In genomic region chr1:120723358-120723714, GRCh38 we compare ENCODE assay signal across 8 cellular contexts. TPM values are rescaled to one million over a fixed set of nuclear protein-coding genes. Genes with fewer than 3 reads are reported as not detected.
DNase-seq lines count a peak whose midpoint lies in the region; ATAC-seq and TF ChIP-seq lines count a peak whose summit lies in the region.
"Not testable (repeated sequence)": the region's sequence is repeated elsewhere in the genome, so short reads cannot be mapped to it uniquely, and the experiment has no call there.

No MANE protein-coding gene starts in this region.

- not testable (repeated sequence) for H3K9me3 Mint-ChIP-seq in activated CD4-positive, alpha-beta memory T cell treated with anti-CD3 and anti-CD28 coated beads for 36 hours; mesothelial cell of epicardium; type B pancreatic cell

- not testable (repeated sequence) for H3K9me3 ChIP-seq in DND-41 (ENCODE audit: insufficient read depth, low read length, severe bottlenecking); OCI-LY7 (ENCODE audit: low read length); body of pancreas; heart left ventricle; osteoblast (ENCODE audit: low read depth, low read length)

- not testable (repeated sequence) for H3K4me1 Mint-ChIP-seq in activated CD4-positive, alpha-beta memory T cell treated with anti-CD3 and anti-CD28 coated beads for 36 hours (ENCODE audit: low read depth); mesothelial cell of epicardium; type B pancreatic cell (ENCODE audit: unreplicated experiment)

- H3K4me1 ChIP-seq in DND-41 (ENCODE audit: insufficient read depth, low read length); OCI-LY7 (ENCODE audit: insufficient read depth, low read length, poor library complexity, severe bottlenecking); body of pancreas; heart left ventricle; osteoblast (ENCODE audit: insufficient read depth, low read length): not testable (repeated sequence)

- not testable (repeated sequence) for H3K27ac Mint-ChIP-seq in activated CD4-positive, alpha-beta memory T cell treated with anti-CD3 and anti-CD28 coated beads for 36 hours; mesothelial cell of epicardium; type B pancreatic cell

- H3K27me3 ChIP-seq in DND-41 (ENCODE audit: insufficient read depth, low read length, poor library complexity); body of pancreas; heart left ventricle; osteoblast (ENCODE audit: insufficient read depth, low read length): not testable (repeated sequence)

- not testable (repeated sequence) for TF ChIP-seq CTCF in DND-41 (IDR thresholded peaks at IDR 0.05; ENCODE audit: borderline replicate concordance, extremely low read depth, low read length, poor library complexity, severe bottlenecking); OCI-LY7 (conservative IDR thresholded peaks at IDR 0.05; ENCODE audit: low read length); body of pancreas (IDR thresholded peaks at IDR 0.05); heart left ventricle (IDR thresholded peaks at IDR 0.05); mesothelial cell of epicardium (IDR thresholded peaks at IDR 0.05; ENCODE audit: unreplicated experiment); osteoblast (IDR thresholded peaks at IDR 0.05; ENCODE audit: extremely low read depth, low read depth, low read length); type B pancreatic cell (conservative IDR thresholded peaks at IDR 0.05)

- TF ChIP-seq POLR2A in body of pancreas (IDR thresholded peaks at IDR 0.05); heart left ventricle (IDR thresholded peaks at IDR 0.05): not testable (repeated sequence)

- H3K4me3 Mint-ChIP-seq in activated CD4-positive, alpha-beta memory T cell treated with anti-CD3 and anti-CD28 coated beads for 36 hours = peak overlapping the region; percentile 70
- peak overlapping the region; percentile 66 for H3K4me3 Mint-ChIP-seq in mesothelial cell of epicardium
- H3K4me3 Mint-ChIP-seq in type B pancreatic cell = peak overlapping the region; percentile 68

- not testable (repeated sequence) for H3K9me2 ChIP-seq in OCI-LY7 (ENCODE audit: insufficient read depth, low read length)

- H3K4me2 ChIP-seq in DND-41 (ENCODE audit: insufficient read depth, low read length) (peak overlapping the region; percentile 58; the same call in 1 of the 2 replicates), OCI-LY7 (ENCODE audit: low read length) (0 out of 2 replicates have a peak overlapping the region, but pooled peaks have one; percentile 20), osteoblast (ENCODE audit: insufficient read depth, low read length) (peak overlapping the region; percentile 18)

- H3K36me3 ChIP-seq in DND-41 (ENCODE audit: insufficient read depth, low read length); OCI-LY7 (ENCODE audit: insufficient read depth, low read length); body of pancreas (replicated peaks in 1 of 2; ENCODE audit: insufficient read depth in 1 of 2, low read depth in 2 of 2); heart left ventricle; osteoblast (ENCODE audit: insufficient read depth, low read length): not testable (repeated sequence)

- POLR2A ChIA-PET in OCI-LY7 (lab: Charles Lee); activated CD4-positive, alpha-beta memory T cell treated with anti-CD3 and anti-CD28 coated beads for 36 hours (lab: Charles Lee): not testable (repeated sequence)

- not testable (repeated sequence) for H3K79me2 ChIP-seq in DND-41 (ENCODE audit: insufficient read depth, low read length); OCI-LY7 (ENCODE audit: insufficient read depth, low read depth, low read length); osteoblast (ENCODE audit: insufficient read depth, low read length)

- H3K27me3 Mint-ChIP-seq in activated CD4-positive, alpha-beta memory T cell treated with anti-CD3 and anti-CD28 coated beads for 36 hours; mesothelial cell of epicardium (ENCODE audit: low read depth); type B pancreatic cell: not testable (repeated sequence)

- H3K27ac ChIP-seq in DND-41 (ENCODE audit: low read length); OCI-LY7 (ENCODE audit: low read depth, low read length, poor library complexity, severe bottlenecking); body of pancreas; heart left ventricle; osteoblast (ENCODE audit: low read depth, low read length): not testable (repeated sequence)

- intact Hi-C loops in OCI-LY7 (cut with micrococcal nuclease; ENCODE audit: unreplicated experiment); activated CD4-positive, alpha-beta memory T cell treated with anti-CD3 and anti-CD28 coated beads for 36 hours (cut with micrococcal nuclease); body of pancreas (cut with DNase I); heart left ventricle (cut with DNase I): not testable (repeated sequence)

- ATAC-seq in DND-41 (ENCODE audit: insufficient read depth, low read depth) (peak; percentile 59; the same call in 2 of the 3 replicates), body of pancreas (peak; percentile 30), heart left ventricle (peak in 1 of 4 donors; percentile 62)

- peak; percentile 3 for DNase-seq in DND-41
- not testable (repeated sequence) for DNase-seq in OCI-LY7 (ENCODE audit: low spot score); activated CD4-positive, alpha-beta memory T cell treated with anti-CD3 and anti-CD28 coated beads for 36 hours; body of pancreas; heart left ventricle; osteoblast (ENCODE audit: insufficient read length, low spot score, missing footprints); type B pancreatic cell (ENCODE audit: extremely low spot score, unreplicated experiment)
- peak in 1 of 2 experiments; percentile 10 for DNase-seq in mesothelial cell of epicardium (ENCODE audit: low spot score in 2 of 2, unreplicated experiment in 2 of 2)

- no CpG with 5 or more reads among the region's 12 CpGs for WGBS in body of pancreas, 2 donors
- 9% methylated on average over 7 of the region's 12 CpGs; no CpG with 5 or more reads in 3 of the 4 donors for WGBS in heart left ventricle, 4 donors

- CTCF ChIA-PET in OCI-LY7 (lab: Charles Lee; ENCODE audit: unreplicated experiment); activated CD4-positive, alpha-beta memory T cell treated with anti-CD3 and anti-CD28 coated beads for 36 hours (lab: Charles Lee): not testable (repeated sequence)

- peak overlapping the region; percentile 68; the same call in 1 of the 2 replicates for H2AFZ ChIP-seq in DND-41 (ENCODE audit: low read depth, low read length)
- not testable (repeated sequence) for H2AFZ ChIP-seq in OCI-LY7 (ENCODE audit: low read length); osteoblast (ENCODE audit: low read length)

- not testable (repeated sequence) for H3K36me3 Mint-ChIP-seq in activated CD4-positive, alpha-beta memory T cell treated with anti-CD3 and anti-CD28 coated beads for 36 hours; mesothelial cell of epicardium; type B pancreatic cell

- not testable (repeated sequence) for H4K20me1 ChIP-seq in DND-41 (ENCODE audit: insufficient read depth, low read length); OCI-LY7 (ENCODE audit: insufficient read depth, low read length); osteoblast (ENCODE audit: insufficient read depth, low read length)

- H3K4me3 ChIP-seq in DND-41 (ENCODE audit: low read depth in 1 of 2, low read length in 2 of 2) = peak overlapping the region in 1 of 2 experiments; percentile 76; a peak in 2 of 4 replicates
- H3K4me3 ChIP-seq in OCI-LY7 (ENCODE audit: low read depth, low read length, poor library complexity, severe bottlenecking) = peak overlapping the region; percentile 19
- H3K4me3 ChIP-seq in body of pancreas; osteoblast (ENCODE audit: insufficient read depth, low read length): not testable (repeated sequence)
- H3K4me3 ChIP-seq in heart left ventricle = peak overlapping the region in 8 of 12 donors; percentile 15 to 93 (median 74)

- H3K9ac ChIP-seq in DND-41 (ENCODE audit: low read depth, low read length) = not testable (repeated sequence)

- BruUV-seq in OCI-LY7 (replicated peaks; lab: Mats Ljungman, UMichigan) = not testable (repeated sequence)

RNA-seq across cellular contexts. Expression of gene NBPF26, which starts 0.4 kb away (rescaled TPM):
- total RNA-seq in OCI-LY7 (2014; rRNA removed; shearing (Covaris generic)) = 24.7 and 28.7 TPM in 2 replicates
- 24.2 and 26.7 TPM in 2 replicates for total RNA-seq in OCI-LY7 (2022)
- 10 to 100 TPM; 24.7 to 27.1 TPM for total RNA-seq in activated CD4-positive, alpha-beta memory T cell treated with anti-CD3 and anti-CD28 coated beads for 36 hours
- 10 to 100 TPM; 13.0 to 31.0 TPM for total RNA-seq in body of pancreas
- total RNA-seq in heart left ventricle = 10 to 100 TPM in 4 of 9 donors, 1 to 10 TPM in 5; 3.5 to 35.9 (median 7.5) TPM
- polyA plus RNA-seq in heart left ventricle = 1 to 10 TPM; 4.1 to 4.7 TPM
- 52.8 to 54.3 TPM (median 53.3 TPM) in 3 replicates for total RNA-seq in mesothelial cell of epicardium
- total RNA-seq in osteoblast = 28.6 and 40.7 TPM in 2 replicates
- 22.4 and 39.4 TPM in 2 replicates for total RNA-seq in type B pancreatic cell (ENCODE audit: low replicate concordance)
